8 cellular contexts compared by ENCODE assay signal in genomic region chr1:28642847-28643635, GRCh38. TPM values are rescaled to one million over a fixed set of nuclear protein-coding genes. Genes with fewer than 3 reads are reported as not detected.
DNase-seq lines count a peak whose midpoint lies in the region; ATAC-seq, FAIRE-seq and TF ChIP-seq lines count a peak whose summit lies in the region.

TAF12 (minus strand) TSS chr1:28643067; CDS start chr1:28622081, 20,986 bp downstream.

- H3K9ac ChIP-seq in Karpas-422 (ENCODE audit: low read length) = peak within 1 kb of the TSS; percentile 99

- H3K9me2 ChIP-seq in DOHH2 (replicated peaks; ENCODE audit: control insufficient read depth, low read length) (no peaks in the 10 kb centered on the region), Karpas-422 (replicated peaks; ENCODE audit: insufficient read depth, low read length) (no peaks in the 10 kb centered on the region)

- peak within 1 kb of the TSS; percentile 97 for H3K4me2 ChIP-seq in DOHH2 (ENCODE audit: low read length)
- H3K4me2 ChIP-seq in Karpas-422 (ENCODE audit: low read depth, low read length, poor library complexity, severe bottlenecking) = peak within 1 kb of the TSS; percentile 88

- peak within 1 kb of the TSS; percentile 96 to 99 (median 98) for H3K27ac Mint-ChIP-seq in naive thymus-derived CD8-positive, alpha-beta T cell

- peaks cover 15% of the 10 kb centered on the region for H3F3A ChIP-seq in DOHH2 (ENCODE audit: control insufficient read depth, insufficient read depth)

- peak within 1 kb of the TSS; percentile 97 for H3K27ac ChIP-seq in DOHH2 (ENCODE audit: low read depth, low read length)
- peak within 1 kb of the TSS; percentile 90 for H3K27ac ChIP-seq in Karpas-422 (ENCODE audit: low read length)

- H4K20me1 ChIP-seq in DOHH2 (ENCODE audit: control insufficient read depth, insufficient read depth, low read depth, low read length) (no peaks in the 10 kb centered on the region), Karpas-422 (ENCODE audit: insufficient read depth, low read depth, low read length) (no peaks in the 10 kb centered on the region)

- H3K4me3 ChIP-seq in DOHH2 (ENCODE audit: low read length) = peak within 1 kb of the TSS; percentile 89
- peak within 1 kb of the TSS; percentile 87 for H3K4me3 ChIP-seq in Karpas-422 (ENCODE audit: low read length)

- peaks cover 0 to 3% (median 0%) of the 10 kb centered on the region in 3 donors for H3K36me3 Mint-ChIP-seq in naive thymus-derived CD8-positive, alpha-beta T cell

- peak; percentile 29 for FAIRE-seq in RCC 7860 (lab: Jason Lieb, UNC)

- H3K36me3 ChIP-seq in DOHH2 (ENCODE audit: control insufficient read depth, low read length) (peaks cover 12% of the 10 kb centered on the region), Karpas-422 (ENCODE audit: insufficient read depth, low read length) (no peaks in the 10 kb centered on the region)

- DNase-seq in Karpas-422 = peak; percentile 98
- peak; percentile 94 for DNase-seq in RCC 7860 (ENCODE audit: low spot score)
- DNase-seq in activated T-helper 1 cell treated with Interleukin-2 at 50 U/mL for 16 hours (ENCODE audit: low read depth) = peak; percentile 92
- DNase-seq in fibroblast of gingiva (ENCODE audit: low read depth) = peak; percentile 94
- DNase-seq in naive thymus-derived CD8-positive, alpha-beta T cell = peak; percentile 78 to 95 (median 90)
- peak; percentile 86 to 94 (median 90) for DNase-seq in stimulated activated naive CD4-positive, alpha-beta T cell (lab: John Stamatoyannopoulos, UW)

- H3K79me2 ChIP-seq in DOHH2 (ENCODE audit: control insufficient read depth, low read length) = peaks cover 47% of the 10 kb centered on the region
- peaks cover 44% of the 10 kb centered on the region for H3K79me2 ChIP-seq in Karpas-422 (ENCODE audit: low read length)

- peak; percentile 75 for ATAC-seq in GM21786 (IDR thresholded peaks at IDR 0.05; ENCODE audit: unreplicated experiment)
- ATAC-seq in naive thymus-derived CD8-positive, alpha-beta T cell = peak; percentile 85 to 86

- peak; percentile 56 for TF ChIP-seq CTCF in DOHH2 (IDR thresholded peaks at IDR 0.05; ENCODE audit: low read depth, low read length, poor library complexity, severe bottlenecking)

- H3K27me3 ChIP-seq in DOHH2 (ENCODE audit: control insufficient read depth, low read length) = no peaks in the 10 kb centered on the region
- no peaks in the 10 kb centered on the region for H3K27me3 ChIP-seq in Karpas-422 (ENCODE audit: low read length)

- H3K4me1 Mint-ChIP-seq in naive thymus-derived CD8-positive, alpha-beta T cell = peaks cover 24 to 71% (median 57%) of the 10 kb centered on the region in 4 donors

- H3K27me3 Mint-ChIP-seq in naive thymus-derived CD8-positive, alpha-beta T cell = no peaks in the 10 kb centered on the region

- H3K9me3 Mint-ChIP-seq in naive thymus-derived CD8-positive, alpha-beta T cell = no peaks in the 10 kb centered on the region

- peak within 1 kb of the TSS; percentile 42; the same call in 1 of the 2 replicates for H2AFZ ChIP-seq in Karpas-422 (ENCODE audit: low read length)

- H3K9me3 ChIP-seq in DOHH2 (ENCODE audit: control insufficient read depth, insufficient read depth, low read length) (no peaks in the 10 kb centered on the region), Karpas-422 (ENCODE audit: low read length) (no peaks in the 10 kb centered on the region)

- POLR2A ChIA-PET in naive thymus-derived CD8-positive, alpha-beta T cell (lab: Charles Lee) = interaction anchor here (0.5 to 6.3 kb wide), 33 partner anchors 13 to 1777 kb away, joined by 3 to 129 read pairs (median 5); partner anchors contain the start of genes EPB41, EYA3, GMEB1 and MED18

- peak within 1 kb of the TSS; percentile 96 to 100 (median 99) for H3K4me3 Mint-ChIP-seq in naive thymus-derived CD8-positive, alpha-beta T cell

- H3K4me1 ChIP-seq in DOHH2 (ENCODE audit: control insufficient read depth, low read length) (peaks cover 53% of the 10 kb centered on the region), Karpas-422 (ENCODE audit: low read length) (peaks cover 42% of the 10 kb centered on the region)

RNA-seq across cellular contexts. Expression of gene TAF12, which starts in this region (rescaled TPM):
- 39.5 and 40.9 TPM in 2 replicates for total RNA-seq in Karpas-422 (2014; rRNA removed; shearing (Covaris generic); ENCODE audit: low replicate concordance)
- total RNA-seq in naive thymus-derived CD8-positive, alpha-beta T cell = 10 to 100 TPM; 25.1 to 28.1 TPM
- 10 to 100 TPM; 42.4 to 50.1 (median 47.3) TPM for polyA plus RNA-seq in naive thymus-derived CD8-positive, alpha-beta T cell

Comparison
In these comparisons a context has a peak if more than half of its experiments do, and no peak if none do; other contexts are left out.
1. Peak in every context shown above with its lines: DNase-seq, ATAC-seq, H3K4me3 ChIP-seq and H3K27ac ChIP-seq.